ENCODE assay signal across 1 cellular context in genomic region chr7:78095549-78095948, GRCh38.
TF ChIP-seq lines count a peak whose summit lies in the region.

No MANE protein-coding gene starts in this region.

TF ChIP-seq in SK-N-SH treated with all-trans-retinoic acid at 6 μM for 48 hours, 23 proteins besides CTCF, POLR2A, EP300 and RAD21 (continued from another document):
- no peak for TF ChIP-seq CREB5 (CRISPR knock-in tag; IDR thresholded peaks at IDR 0.05; ENCODE audit: low read depth)
- no peak for TF ChIP-seq ZFP3 (CRISPR knock-in tag; IDR thresholded peaks at IDR 0.05)
- TF ChIP-seq ISL1 (CRISPR knock-in tag; IDR thresholded peaks at IDR 0.05): no peak
- TF ChIP-seq POU6F1 (CRISPR knock-in tag; IDR thresholded peaks at IDR 0.05; ENCODE audit: borderline replicate concordance, low read depth): no peak
- TF ChIP-seq GLIS3 (CRISPR knock-in tag; IDR thresholded peaks at IDR 0.05): no peak
